Comparison of ENCODE assay signal across 8 cellular contexts in genomic region chr1:25337483-25338187, GRCh38. TPM values are rescaled to one million over a fixed set of nuclear protein-coding genes. Genes with fewer than 3 reads are reported as not detected.
DNase-seq lines count a peak whose midpoint lies in the region; ATAC-seq, FAIRE-seq and TF ChIP-seq lines count a peak whose summit lies in the region.
"Not testable (repeated sequence)": the region's sequence is repeated elsewhere in the genome, so short reads cannot be mapped to it uniquely, and the experiment has no call there.

No MANE protein-coding gene starts in this region.

- H3K4me1 ChIP-seq in A549 = peaks cover 17% of the 10 kb centered on the region; the same call in 2 of the 3 replicates
- H3K4me1 ChIP-seq in MM.1S (ENCODE audit: low read length) = not testable (repeated sequence)
- peaks cover 17 to 20% of the 10 kb centered on the region in 2 donors for H3K4me1 ChIP-seq in gastrocnemius medialis

- intact Hi-C loops in dorsolateral prefrontal cortex (cut with DNase I) (loop anchor here (2.0 kb wide), 2 partner anchors 91 to 93 kb away; partner anchors contain the start of genes MACO1 (in 1 of the 2) and RSRP1 (in 1 of the 2)), gastrocnemius medialis (cut with DNase I; ENCODE audit: low total_unique reads) (loop anchor here (2.0 to 5.0 kb wide), 2 partner anchors 91 to 105 kb away; partner anchors contain the start of genes RSRP1 and SYF2)
- intact Hi-C loops in left colon (cut with DNase I, micrococcal nuclease) = not testable (repeated sequence)

- peak; percentile 78 to 83 for ATAC-seq in A549
- ATAC-seq in GM19025 (IDR thresholded peaks at IDR 0.05; ENCODE audit: low read depth, unreplicated experiment) = peak; percentile 26
- ATAC-seq in HG02852 (IDR thresholded peaks at IDR 0.05; ENCODE audit: unreplicated experiment) = peak; percentile 50
- ATAC-seq in left colon = peak; percentile 78
- peak; percentile 75 to 83 for ATAC-seq in gastrocnemius medialis

- CTCF ChIA-PET in A549 (lab: Yijun Ruan, JAX) = not testable (repeated sequence)

- not testable (repeated sequence) for H3K27me3 ChIP-seq in MM.1S (replicated peaks; ENCODE audit: insufficient read depth, low read length); dorsolateral prefrontal cortex; gastrocnemius medialis

- H3K4me2 ChIP-seq in A549 = peak overlapping the region; percentile 14; the same call in 1 of the 3 replicates
- H3K4me2 ChIP-seq in MM.1S (ENCODE audit: low read depth, low read length) = not testable (repeated sequence)

- WGBS in A549 (ENCODE audit: missing lambda C conversion rate) = 0% methylated on average over 2 of the region's 39 CpGs

- TF ChIP-seq RAD21 in A549 (conservative IDR thresholded peaks at IDR 0.05 in 1 of 2, IDR thresholded peaks at IDR 0.05 in 1 of 2) = not testable (repeated sequence)

- POLR2A ChIA-PET in A549 (lab: Yijun Ruan, JAX) = not testable (repeated sequence)

- peak overlapping the region; percentile 47; the same call in 1 of the 2 replicates for H3K9ac ChIP-seq in MM.1S (ENCODE audit: low read length)

- not testable (repeated sequence) for DNase-seq in A549 (ENCODE audit: low read depth in 1 of 2, low spot score in 1 of 2); MM.1S; dorsolateral prefrontal cortex; gastrocnemius medialis
- DNase-seq in activated CD8-positive, alpha-beta memory T cell treated with anti-CD3 and anti-CD28 coated beads, Interleukin-2, amount 50 U/mL, for 4 hours = peak; percentile 32
- DNase-seq in left colon = peak in 1 of 2 donors; percentile 38

- H3K79me2 ChIP-seq in MM.1S (ENCODE audit: low read length) = peaks cover 43% of the 10 kb centered on the region

- TF ChIP-seq POLR2A in A549 (IDR thresholded peaks at IDR 0.05; ENCODE audit: low read length); gastrocnemius medialis (IDR thresholded peaks at IDR 0.05): not testable (repeated sequence)

- H3K4me3 ChIP-seq in A549 (peak overlapping the region; percentile 88), MM.1S (ENCODE audit: low read length) (peak overlapping the region; percentile 53), dorsolateral prefrontal cortex (peak overlapping the region; percentile 51 to 98 (median 91)), gastrocnemius medialis (peak overlapping the region; percentile 79 to 96 (median 94))

- H2AFZ ChIP-seq in MM.1S (ENCODE audit: low read length) = 0 out of 2 replicates have a peak overlapping the region, but pooled peaks have one; percentile 23

- H3K36me3 ChIP-seq in MM.1S (replicated peaks; ENCODE audit: insufficient read depth, low read length); gastrocnemius medialis: not testable (repeated sequence)

- TF ChIP-seq CTCF in A549 (IDR thresholded peaks at IDR 0.05); MM.1S (IDR thresholded peaks at IDR 0.05; ENCODE audit: low read length); dorsolateral prefrontal cortex (IDR thresholded peaks at IDR 0.05 in 54 of 56, conservative IDR thresholded peaks at IDR 0.05 in 2 of 56; ENCODE audit: low read depth in 1 of 56, partially characterized antibody in 56 of 56); gastrocnemius medialis (IDR thresholded peaks at IDR 0.05 in 4 of 5, conservative IDR thresholded peaks at IDR 0.05 in 1 of 5): not testable (repeated sequence)

- peak overlapping the region; percentile 84 to 97 for H3K27ac ChIP-seq in A549
- peak overlapping the region; percentile 96; the same call in 1 of the 2 replicates for H3K27ac ChIP-seq in MM.1S (ENCODE audit: low read length)
- H3K27ac ChIP-seq in dorsolateral prefrontal cortex = peak overlapping the region in 58 of 59 donors; percentile 35 to 99 (median 97)
- H3K27ac ChIP-seq in gastrocnemius medialis = peak overlapping the region; percentile 95 to 100 (median 96)

- not testable (repeated sequence) for FAIRE-seq in A549 (lab: Jason Lieb, UNC)

- not testable (repeated sequence) for H3K9me2 ChIP-seq in MM.1S (replicated peaks; ENCODE audit: insufficient read depth, low read length)

- not testable (repeated sequence) for H3K9me3 ChIP-seq in A549; MM.1S (replicated peaks; ENCODE audit: insufficient read depth, low read length); gastrocnemius medialis

- in situ Hi-C loops in gastrocnemius medialis (cut with MboI; ENCODE audit: low sequenced_read_pairs in 4 of 4) = not testable (repeated sequence)

- not testable (repeated sequence) for TF ChIP-seq EP300 in A549 (IDR thresholded peaks at IDR 0.05)

- peaks cover 14% of the 10 kb centered on the region for H3F3A ChIP-seq in MM.1S (ENCODE audit: insufficient read depth, low read length)

- not testable (repeated sequence) for H4K20me1 ChIP-seq in MM.1S (ENCODE audit: insufficient read depth, low read length)

RNA-seq across cellular contexts. Expression of gene TMEM50A, which starts 0.5 kb away (rescaled TPM):
- 85.4 and 128 TPM in 2 replicates for polyA plus RNA-seq in A549 (2011; rRNA removed)
- 36.6 and 40.5 TPM in 2 replicates for polyA plus RNA-seq in A549 (2012; cell fraction: cytosol; rRNA removed)
- polyA plus RNA-seq in A549 (2012; cell fraction: nucleus; rRNA removed) = 14.9 and 22.5 TPM in 2 replicates
- 107 to 111 TPM (median 110 TPM) in 3 replicates for polyA plus RNA-seq in A549 (2017; fragmentation: RNase III; extraction: RNeasy Plus Mini Kit Qiagen cat#74134 plus additional on column Dnase treatment)
- polyA minus RNA-seq in A549 (2011; rRNA and poly(A)+ RNA removed) = 14.0 and 15.6 TPM in 2 replicates
- total RNA-seq in dorsolateral prefrontal cortex = 10 to 100 TPM; 45.9 to 98.2 (median 68.2) TPM
- total RNA-seq in left colon = 100 to 1,000 TPM; 115 to 141 TPM
- total RNA-seq in gastrocnemius medialis = 10 to 100 TPM; 28.4 to 47.9 (median 43.0) TPM

Comparison
In these comparisons a context has a peak if more than half of its experiments do, and no peak if none do; other contexts are left out.
1. ATAC-seq: peak in every context shown above with its lines; median percentile 80 in A549; 79 in gastrocnemius medialis; 78 in left colon; 50 in HG02852; 26 in GM19025.